Comparison of ENCODE assay signal across 7 cellular contexts in the genomic region with DNA sequence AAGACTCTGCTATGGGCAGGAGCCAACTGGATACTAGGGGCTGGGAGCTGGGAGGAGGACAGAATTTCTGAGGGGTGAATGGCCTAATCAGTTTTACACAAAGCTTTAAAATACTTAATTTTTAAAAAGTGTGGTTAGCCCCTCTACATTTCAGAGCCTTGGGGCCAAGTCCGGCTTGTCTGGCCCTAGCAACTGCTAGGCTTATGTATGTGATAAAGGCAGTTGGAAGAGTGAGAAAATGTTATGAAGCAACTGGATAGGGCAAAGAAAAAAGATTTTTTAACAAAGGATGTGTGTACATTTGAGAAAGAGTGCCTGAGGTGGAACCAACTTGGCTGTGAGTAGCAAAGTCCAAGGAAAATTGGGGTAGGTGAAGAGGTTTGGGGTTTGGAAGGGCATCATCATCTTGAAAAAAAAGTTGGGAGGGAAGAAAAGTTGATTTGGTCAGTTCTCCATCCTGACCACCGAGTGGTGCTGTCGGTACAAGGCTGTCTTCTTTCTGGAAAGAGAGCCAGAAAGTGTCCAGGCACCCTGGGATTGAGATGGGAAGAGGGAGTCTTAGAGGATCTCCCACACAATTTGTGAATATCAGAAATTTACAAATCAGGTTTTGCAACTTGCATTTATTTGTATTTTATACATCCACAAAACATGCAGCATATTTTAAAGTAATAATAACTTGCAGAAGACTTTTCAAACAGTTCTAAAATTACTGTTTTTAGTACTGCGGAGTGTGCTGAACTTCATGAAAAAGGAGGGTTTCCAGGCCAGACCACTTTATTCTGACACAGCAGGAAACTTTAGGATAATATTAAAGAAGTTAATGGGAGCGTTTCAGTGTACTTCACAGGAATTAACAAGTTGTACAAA. TPM values are rescaled to one million over a fixed set of nuclear protein-coding genes. Genes with fewer than 3 reads are reported as not detected.
DNase-seq lines count a peak whose midpoint lies in the region; FAIRE-seq and TF ChIP-seq lines count a peak whose summit lies in the region.

No MANE protein-coding gene starts in this region.

- no peaks in the 10 kb centered on the region for H4K20me1 ChIP-seq in hepatocyte (ENCODE audit: insufficient read depth, poor library complexity, severe bottlenecking)

- H3K27ac ChIP-seq in hepatocyte (no peak overlapping the region), tibial nerve (no peak overlapping the region)

- peak; percentile 62 for TF ChIP-seq CTCF in LNCaP clone FGC (IDR thresholded peaks at IDR 0.05; ENCODE audit: control insufficient read depth, extremely low read depth, insufficient read depth)
- TF ChIP-seq CTCF in hepatocyte (IDR thresholded peaks at IDR 0.05; ENCODE audit: poor library complexity): peak; percentile 84
- TF ChIP-seq CTCF in tibial nerve (IDR thresholded peaks at IDR 0.05): peak; percentile 49 to 75 (median 60)

- H3K9me3 ChIP-seq in adipocyte (ENCODE audit: control insufficient read depth, low read length) (no peaks in the 10 kb centered on the region), hepatocyte (ENCODE audit: low read depth) (no peaks in the 10 kb centered on the region), tibial nerve (no peaks in the 10 kb centered on the region)

- H3K4me1 ChIP-seq in adipocyte (ENCODE audit: control insufficient read depth, insufficient read depth, low read length) (peaks cover 14% of the 10 kb centered on the region), hepatocyte (ENCODE audit: insufficient read depth) (no peaks in the 10 kb centered on the region), tibial nerve (no peaks in the 10 kb centered on the region)

- 33% methylated on average over 5 of the region's 5 CpGs for WGBS in hepatocyte (ENCODE audit: low lambda C conversion rate, missing lambda C conversion rate)
- WGBS in tibial nerve, 2 donors: 26 to 29% methylated on average over 5 of the region's 5 CpGs

- no peak overlapping the region for H2AFZ ChIP-seq in hepatocyte

- no peak overlapping the region for H3K4me2 ChIP-seq in hepatocyte

- H3K9me2 ChIP-seq in hepatocyte (replicated peaks; ENCODE audit: insufficient read depth): no peaks in the 10 kb centered on the region

- peak; percentile 84 for FAIRE-seq in G401.6 (lab: Jason Lieb, UNC)

- TF ChIP-seq EP300 in tibial nerve (IDR thresholded peaks at IDR 0.05): peak in 1 of 2 donors; percentile 15

- H3K79me2 ChIP-seq in hepatocyte: no peaks in the 10 kb centered on the region

- H3K27me3 ChIP-seq in adipocyte (replicated peaks; ENCODE audit: control insufficient read depth, insufficient read depth, low read length) (no peaks in the 10 kb centered on the region), hepatocyte (no peaks in the 10 kb centered on the region), tibial nerve (no peaks in the 10 kb centered on the region)

- no peak overlapping the region for H3K4me3 ChIP-seq in LNCaP clone FGC (ENCODE audit: low read depth, low read length)
- H3K4me3 ChIP-seq in adipocyte (ENCODE audit: low read length): no peak overlapping the region
- no peak overlapping the region for H3K4me3 ChIP-seq in hepatocyte
- no peak overlapping the region for H3K4me3 ChIP-seq in tibial nerve

- no peak overlapping the region for H3K9ac ChIP-seq in adipocyte (ENCODE audit: low read length)

- TF ChIP-seq POLR2A in tibial nerve (IDR thresholded peaks at IDR 0.05): no peak

- H3K36me3 ChIP-seq in adipocyte (ENCODE audit: control insufficient read depth, insufficient read depth, low read length, severe bottlenecking) (no peaks in the 10 kb centered on the region), hepatocyte (replicated peaks; ENCODE audit: insufficient read depth, low read depth) (no peaks in the 10 kb centered on the region), tibial nerve (no peaks in the 10 kb centered on the region)

- DNase-seq in LNCaP clone FGC (ENCODE audit: low read depth) (no peak), adipocyte (ENCODE audit: low read depth) (peak; percentile 84), hepatocyte (ENCODE audit: low spot score) (peak; percentile 53), tibial nerve (ENCODE audit: low spot score in 2 of 2) (no peak), NCI-H187 treated with DMSO at 0.1 percent for 48 hours (lab: John Stamatoyannopoulos, UW) (no peak)
- no peak for DNase-seq in activated T-cell treated with anti-CD3 and anti-CD28 coated beads, Interleukin-2, amount 50 U/mL, for 48 hours

RNA-seq across cellular contexts. Expression of a gene that starts 10.5 kb away (rescaled TPM):
- total RNA-seq in hepatocyte (0.80 and 4.0 TPM in 2 replicates), tibial nerve (1 to 10 TPM in 3 of 4 donors, under 1 TPM in 1; 0.90 to 6.5 (median 1.4) TPM)
- 0.17 and 1.2 TPM in 2 replicates for polyA plus RNA-seq in hepatocyte

RNA-seq across cellular contexts. Expression of a gene that starts 15.1 kb away (rescaled TPM):
- total RNA-seq in hepatocyte: 32.6 and 34.9 TPM in 2 replicates
- polyA plus RNA-seq in hepatocyte: 10.7 and 11.6 TPM in 2 replicates
- total RNA-seq in tibial nerve: 10 to 100 TPM; 23.5 to 35.8 (median 34.8) TPM

Comparison
In these comparisons a context has a peak if more than half of its experiments do, and no peak if none do; other contexts are left out.
1. DNase-seq: peak in adipocyte (single experiment) and hepatocyte (single experiment); none in LNCaP clone FGC (single experiment), tibial nerve (0 of 2), NCI-H187 treated with DMSO at 0.1 percent for 48 hours (single experiment) and activated T-cell treated with anti-CD3 and anti-CD28 coated beads, Interleukin-2, amount 50 U/mL, for 48 hours (0 of 2).
2. Peak in every context shown above with its lines, with median percentiles within 50 percentile points of each other: CTCF ChIP-seq.